9 cellular contexts compared by ENCODE assay signal in genomic region chr3:32457971-32458471, GRCh38. TPM values are rescaled to one million over a fixed set of nuclear protein-coding genes. Genes with fewer than 3 reads are reported as not detected.
DNase-seq lines count a peak whose midpoint lies in the region; ATAC-seq and TF ChIP-seq lines count a peak whose summit lies in the region.
"Had no signal": no experiment of that assay in that cellular context is flagged by ENCODE, and none has a peak within 500 bp of the region (broad histone marks: within the 10 kb centered on the region; RNA-seq: fewer than 3 reads in every experiment).

No MANE protein-coding gene starts in this region.

- H3K4me3 ChIP-seq in OCI-LY1 (ENCODE audit: low read depth, low read length, poor library complexity, severe bottlenecking), result peak overlapping the region; percentile 34
- H3K4me3 ChIP-seq in neutrophil (ENCODE audit: low read depth in 1 of 2, low read length in 1 of 2), result peak overlapping the region; percentile 23 to 26
- no peak overlapping the region for H3K4me3 ChIP-seq in neural progenitor cell

- H3K9me3 Mint-ChIP-seq in activated naive CD4-positive, alpha-beta T cell treated with anti-CD3 and anti-CD28 coated beads for 36 hours, result no peaks in the 10 kb centered on the region
- H3K9me3 Mint-ChIP-seq in neural progenitor cell, result no peaks in the 10 kb centered on the region
- H3K9me3 Mint-ChIP-seq: brain had no signal

- ATAC-seq in GM18861 (IDR thresholded peaks at IDR 0.05; ENCODE audit: unreplicated experiment), result peak; percentile 34
- no peak for ATAC-seq in omental fat pad (ENCODE audit: low FRiP score)

- CTCF ChIA-PET in activated naive CD4-positive, alpha-beta T cell treated with anti-CD3 and anti-CD28 coated beads for 36 hours (lab: Charles Lee), result interaction anchor here (0.6 to 2.3 kb wide), 6 partner anchors 9 to 81 kb away, joined by 3 to 6 read pairs (median 4); no protein-coding TSS in a partner anchor

- peaks cover 44% of the 10 kb centered on the region for H3K4me1 Mint-ChIP-seq in activated naive CD4-positive, alpha-beta T cell treated with anti-CD3 and anti-CD28 coated beads for 36 hours (ENCODE audit: low read depth)
- peaks cover 14% of the 10 kb centered on the region for H3K4me1 Mint-ChIP-seq in neural progenitor cell

- H3K4me3 Mint-ChIP-seq in activated naive CD4-positive, alpha-beta T cell treated with anti-CD3 and anti-CD28 coated beads for 36 hours, result peak overlapping the region; percentile 37
- no peak overlapping the region for H3K4me3 Mint-ChIP-seq in neural progenitor cell

- peak; percentile 73 for DNase-seq in activated naive CD4-positive, alpha-beta T cell treated with anti-CD3 and anti-CD28 coated beads for 36 hours
- no peak for DNase-seq in DMS153 treated with DMSO at 0.1 percent for 48 hours (lab: John Stamatoyannopoulos, UW; ENCODE audit: unreplicated experiment)
- DNase-seq in omental fat pad (ENCODE audit: low spot score), result no peak
- DNase-seq in NCI-H226, result no peak
- DNase-seq in neural progenitor cell (ENCODE audit: low spot score), result no peak

- H3K27ac Mint-ChIP-seq in activated naive CD4-positive, alpha-beta T cell treated with anti-CD3 and anti-CD28 coated beads for 36 hours, result peak overlapping the region; percentile 93
- H3K27ac Mint-ChIP-seq in neural progenitor cell, result no peak overlapping the region

- no peaks in the 10 kb centered on the region for H4K20me1 ChIP-seq in OCI-LY1 (ENCODE audit: insufficient read depth, low read length)
- peaks cover 16% of the 10 kb centered on the region for H4K20me1 ChIP-seq in neural progenitor cell (ENCODE audit: low read depth)

- H3K4me1 ChIP-seq in OCI-LY1 (ENCODE audit: insufficient read depth, low read length, severe bottlenecking) (peaks cover 66% of the 10 kb centered on the region), neutrophil (ENCODE audit: control insufficient read depth in 1 of 2, insufficient read depth in 1 of 2, low read depth in 1 of 2, low read length in 1 of 2) (peaks cover 48 to 62% of the 10 kb centered on the region in 2 experiments), neural progenitor cell (peaks cover 57% of the 10 kb centered on the region)

- TF ChIP-seq CTCF in OCI-LY1 (IDR thresholded peaks at IDR 0.05; ENCODE audit: low read length), result no peak
- no peak for TF ChIP-seq CTCF in neutrophil (IDR thresholded peaks at IDR 0.05)
- no peak for TF ChIP-seq CTCF in omental fat pad (IDR thresholded peaks at IDR 0.05)
- no peak for TF ChIP-seq CTCF in neural progenitor cell (IDR thresholded peaks at IDR 0.05)

- H3K9me2 ChIP-seq in OCI-LY1 (ENCODE audit: low read depth, low read length), result no peaks in the 10 kb centered on the region

- H3K79me2 ChIP-seq in OCI-LY1 (ENCODE audit: insufficient read depth, low read length) (no peaks in the 10 kb centered on the region), neural progenitor cell (ENCODE audit: low read depth) (no peaks in the 10 kb centered on the region)

- H3K27me3 Mint-ChIP-seq in activated naive CD4-positive, alpha-beta T cell treated with anti-CD3 and anti-CD28 coated beads for 36 hours (ENCODE audit: low read depth), result no peaks in the 10 kb centered on the region
- peaks cover 5% of the 10 kb centered on the region for H3K27me3 Mint-ChIP-seq in neural progenitor cell (ENCODE audit: insufficient read depth, low read depth)

- H3K27me3 ChIP-seq in OCI-LY1 (ENCODE audit: insufficient read depth, low read length) (no peaks in the 10 kb centered on the region), neutrophil (no peaks in the 10 kb centered on the region), neural progenitor cell (no peaks in the 10 kb centered on the region)

- H3K9ac ChIP-seq in OCI-LY1 (ENCODE audit: low read length) (peak overlapping the region; percentile 15), neural progenitor cell (no peak overlapping the region)

- H3F3A ChIP-seq in OCI-LY1 (ENCODE audit: insufficient read depth, low read length) (no peaks in the 10 kb centered on the region; the same call in 1 of the 2 replicates), neural progenitor cell (ENCODE audit: low read depth) (peaks cover 15% of the 10 kb centered on the region)

- no peaks in the 10 kb centered on the region for H3K36me3 ChIP-seq in OCI-LY1 (ENCODE audit: insufficient read depth, low read length)
- peaks cover 36% of the 10 kb centered on the region for H3K36me3 ChIP-seq in neutrophil
- H3K36me3 ChIP-seq in neural progenitor cell, result no peaks in the 10 kb centered on the region

- peaks cover 12% of the 10 kb centered on the region for H3K36me3 Mint-ChIP-seq in activated naive CD4-positive, alpha-beta T cell treated with anti-CD3 and anti-CD28 coated beads for 36 hours (ENCODE audit: low read depth)
- peaks cover 3% of the 10 kb centered on the region for H3K36me3 Mint-ChIP-seq in neural progenitor cell
- H3K36me3 Mint-ChIP-seq: brain had no signal

- H3K27ac ChIP-seq in OCI-LY1 (ENCODE audit: low read depth, low read length, poor library complexity, severe bottlenecking) (peak overlapping the region; percentile 68), neutrophil (peak overlapping the region; percentile 89), neural progenitor cell (no peak overlapping the region)

- H3K4me2 ChIP-seq in OCI-LY1 (ENCODE audit: low read length), result peak overlapping the region; percentile 53
- H3K4me2 ChIP-seq in neural progenitor cell, result no peak overlapping the region

- H3K9me3 ChIP-seq in OCI-LY1 (ENCODE audit: low read length) (no peaks in the 10 kb centered on the region), neutrophil (no peaks in the 10 kb centered on the region), neural progenitor cell (ENCODE audit: low read depth) (no peaks in the 10 kb centered on the region)

- H2AFZ ChIP-seq in OCI-LY1 (ENCODE audit: low read length) (no peak overlapping the region), neural progenitor cell (replicated peaks) (no peak overlapping the region)

- intact Hi-C loops in activated naive CD4-positive, alpha-beta T cell treated with anti-CD3 and anti-CD28 coated beads for 36 hours (cut with micrococcal nuclease), result loop anchor here (1.0 kb wide), 1 partner anchor 19 kb away; no protein-coding TSS in a partner anchor

RNA-seq across cellular contexts. Expression of gene CMTM6, which starts 44.6 kb away (rescaled TPM):
- 10 to 100 TPM; 43.7 to 44.3 TPM for total RNA-seq in activated naive CD4-positive, alpha-beta T cell treated with anti-CD3 and anti-CD28 coated beads for 36 hours
- total RNA-seq in omental fat pad (10 to 100 TPM; 49.2 to 73.3 (median 61.4) TPM), neural progenitor cell (ENCODE audit: low replicate concordance) (62.0 and 70.2 TPM in 2 replicates)
